In genomic region chr19:29928831-29929230, GRCh38 we compare ENCODE assay signal across 12 cellular contexts. TPM values are rescaled to one million over a fixed set of nuclear protein-coding genes. Genes with fewer than 3 reads are reported as not detected.
A peak's percentile ranks its signal among the peaks of the same experiment; 100 is the strongest.
DNase-seq lines count a peak whose midpoint lies in the region; ATAC-seq and TF ChIP-seq lines count a peak whose summit lies in the region.
"Had no signal": no experiment of that assay in that cellular context is flagged by ENCODE, and none has a peak within 500 bp of the region (broad histone marks: within the 10 kb centered on the region; RNA-seq: fewer than 3 reads in every experiment).

No MANE protein-coding gene starts in this region.

- no peak for TF ChIP-seq CTCF in GM13976 (IDR thresholded peaks at IDR 0.05; ENCODE audit: borderline replicate concordance, control extremely low read depth, extremely low read depth, insufficient read depth, missing control alignments)
- TF ChIP-seq CTCF in glutamatergic neuron (IDR thresholded peaks at IDR 0.05; ENCODE audit: partially characterized antibody, unreplicated experiment), result no peak

- H3K4me1 Mint-ChIP-seq in glutamatergic neuron (ENCODE audit: low read depth, unreplicated experiment), result no peaks in the 10 kb centered on the region

- H3K36me3 Mint-ChIP-seq in glutamatergic neuron (ENCODE audit: unreplicated experiment), result no peaks in the 10 kb centered on the region

- DNase-seq in GM13976 (ENCODE audit: low spot score) (peak; percentile 54), amygdala (lab: John Stamatoyannopoulos, UW) (no peak), NCI-H2196 treated with DMSO at 0.1 percent for 48 hours (lab: John Stamatoyannopoulos, UW; ENCODE audit: unreplicated experiment) (no peak), glutamatergic neuron (no peak), SIG-M5 (lab: John Stamatoyannopoulos, UW) (no peak)
- DNase-seq: activated CD4-positive, alpha-beta T cell treated with anti-CD3 and anti-CD28 coated beads, Interleukin-2, amount 10 ng/mL, durations not matched to agents 7 days and 5 days; EL; NCI-H1436 treated with DMSO at 0.1 percent for 48 hours; sigmoid colon had no signal

- no peaks in the 10 kb centered on the region for H3K27me3 Mint-ChIP-seq in glutamatergic neuron (ENCODE audit: unreplicated experiment)

- H3K27ac Mint-ChIP-seq in glutamatergic neuron (ENCODE audit: unreplicated experiment), result no peak overlapping the region
- H3K27ac Mint-ChIP-seq: activated CD4-positive, alpha-beta T cell treated with anti-CD3 and anti-CD28 coated beads, Interleukin-2, amount 10 ng/mL, durations not matched to agents 7 days and 5 days had no signal

- in situ Hi-C loops in GM13976 (cut with MboI; ENCODE audit: low sequenced_read_pairs, unreplicated experiment), result no loop called here

- H3K4me3 Mint-ChIP-seq in glutamatergic neuron (ENCODE audit: unreplicated experiment), result no peak overlapping the region
- H3K4me3 Mint-ChIP-seq: activated CD4-positive, alpha-beta T cell treated with anti-CD3 and anti-CD28 coated beads, Interleukin-2, amount 10 ng/mL, durations not matched to agents 7 days and 5 days had no signal

- ATAC-seq in GM19438 (IDR thresholded peaks at IDR 0.05; ENCODE audit: low read depth, unreplicated experiment) (peak; percentile 53), HG02763 (IDR thresholded peaks at IDR 0.05; ENCODE audit: unreplicated experiment) (peak; percentile 57), HG03469 (IDR thresholded peaks at IDR 0.05; ENCODE audit: unreplicated experiment) (peak; percentile 85)

- H3K9me3 Mint-ChIP-seq in glutamatergic neuron (ENCODE audit: unreplicated experiment), result peaks cover 5% of the 10 kb centered on the region
- H3K9me3 Mint-ChIP-seq: activated CD4-positive, alpha-beta T cell treated with anti-CD3 and anti-CD28 coated beads, Interleukin-2, amount 10 ng/mL, durations not matched to agents 7 days and 5 days had no signal

RNA-seq across cellular contexts. Expression of gene URI1, which starts 13.2 kb away (rescaled TPM):
- total RNA-seq in glutamatergic neuron (ENCODE audit: unreplicated experiment), result 43.7 TPM
